In genomic region chr6:152863618-152864326, GRCh38 we compare ENCODE assay signal across 8 cellular contexts.
A peak's percentile ranks its signal among the peaks of the same experiment; 100 is the strongest.
DNase-seq lines count a peak whose midpoint lies in the region; ATAC-seq and TF ChIP-seq lines count a peak whose summit lies in the region.

No MANE protein-coding gene starts in this region.

- H3K4me1 Mint-ChIP-seq in progenitor cell of endocrine pancreas (ENCODE audit: low read depth), result no peaks in the 10 kb centered on the region

- no peaks in the 10 kb centered on the region for H3K9me3 ChIP-seq in Karpas-422 (ENCODE audit: low read length)
- H3K9me3 ChIP-seq in SJCRH30 (replicated peaks), result no peaks in the 10 kb centered on the region

- H3K9me3 Mint-ChIP-seq in progenitor cell of endocrine pancreas (ENCODE audit: low read depth), result no peaks in the 10 kb centered on the region

- no peaks in the 10 kb centered on the region for H3K79me2 ChIP-seq in Karpas-422 (ENCODE audit: low read length)

- peak; percentile 83 for TF ChIP-seq CTCF in progenitor cell of endocrine pancreas (IDR thresholded peaks at IDR 0.05; ENCODE audit: unreplicated experiment)

- H2AFZ ChIP-seq in Karpas-422 (ENCODE audit: low read length), result no peak overlapping the region

- no peak overlapping the region for H3K9ac ChIP-seq in Karpas-422 (ENCODE audit: low read length)

- no peaks in the 10 kb centered on the region for H4K20me1 ChIP-seq in Karpas-422 (ENCODE audit: insufficient read depth, low read depth, low read length)

- no peaks in the 10 kb centered on the region for H3K9me2 ChIP-seq in Karpas-422 (replicated peaks; ENCODE audit: insufficient read depth, low read length)

- no peak overlapping the region for H3K27ac Mint-ChIP-seq in progenitor cell of endocrine pancreas

- H3K4me3 ChIP-seq in Karpas-422 (ENCODE audit: low read length), result no peak overlapping the region
- no peak overlapping the region for H3K4me3 ChIP-seq in SJCRH30

- H3K4me1 ChIP-seq in Karpas-422 (ENCODE audit: low read length) (no peaks in the 10 kb centered on the region), SJCRH30 (no peaks in the 10 kb centered on the region)

- H3K4me3 Mint-ChIP-seq in progenitor cell of endocrine pancreas (ENCODE audit: low read depth), result no peak overlapping the region

- H3K4me2 ChIP-seq in Karpas-422 (ENCODE audit: low read depth, low read length, poor library complexity, severe bottlenecking), result no peak overlapping the region

- H3K36me3 ChIP-seq in Karpas-422 (ENCODE audit: insufficient read depth, low read length), result no peaks in the 10 kb centered on the region
- no peaks in the 10 kb centered on the region for H3K36me3 ChIP-seq in SJCRH30

- H3K27me3 ChIP-seq in Karpas-422 (ENCODE audit: low read length) (no peaks in the 10 kb centered on the region), SJCRH30 (no peaks in the 10 kb centered on the region)

- peak; percentile 88 for DNase-seq in G401 (ENCODE audit: low spot score)
- DNase-seq in Karpas-422, result peak; percentile 86
- DNase-seq in SJCRH30, result peak; percentile 55 to 83
- DNase-seq in activated naive CD4-positive, alpha-beta T cell (lab: John Stamatoyannopoulos, UW), result peak in 3 of 4 experiments; percentile 15 to 36 (median 32)
- peak; percentile 62 for DNase-seq in glomerular endothelial cell (ENCODE audit: extremely low read depth, low read depth, low spot score)
- DNase-seq in progenitor cell of endocrine pancreas (ENCODE audit: low spot score, unreplicated experiment), result peak; percentile 41
- DNase-seq in UCSD-AML1 (lab: John Stamatoyannopoulos, UW; ENCODE audit: unreplicated experiment), result no peak

- no peaks in the 10 kb centered on the region for H3K36me3 Mint-ChIP-seq in progenitor cell of endocrine pancreas (ENCODE audit: insufficient read depth)

- peaks cover 3% of the 10 kb centered on the region for H3K27me3 Mint-ChIP-seq in progenitor cell of endocrine pancreas

- H3K27ac ChIP-seq in Karpas-422 (ENCODE audit: low read length) (no peak overlapping the region), SJCRH30 (no peak overlapping the region)

- in situ Hi-C loops in G401 (cut with HindIII; ENCODE audit: low sequenced_read_pairs), result loop anchor here (5.0 kb wide), 1 partner anchor 79 kb away; no protein-coding TSS in a partner anchor

- peak; percentile 85 for ATAC-seq in GM21825 (IDR thresholded peaks at IDR 0.05; ENCODE audit: unreplicated experiment)
